ENCODE assay signal across 28 cellular contexts in genomic region chr22:49395617-49396016, GRCh38.
"Had no signal": no experiment of that assay in that cellular context is flagged by ENCODE, and none has a peak within 500 bp of the region (broad histone marks: within the 10 kb centered on the region; RNA-seq: fewer than 3 reads in every experiment).

No MANE protein-coding gene starts in this region.

- H3K36me3 Mint-ChIP-seq: activated naive CD8-positive, alpha-beta T cell had no signal

- H3K27ac ChIP-seq: SJSA1 had no signal

- H3K27me3 Mint-ChIP-seq: activated CD4-positive, alpha-beta T cell treated with anti-CD3 and anti-CD28 coated beads, Interleukin-2, amount 10 ng/mL, durations not matched to agents 24 days and 14 days had no signal

- FAIRE-seq: astrocyte, RCC 7860 had no signal

- DNase-seq: activated B cell treated with CpG ODN at 0.5 μM for 24 hours; activated CD4-positive, alpha-beta T cell treated with anti-CD3 and anti-CD28 coated beads for 1 hour; activated CD4-positive, alpha-beta T cell treated with anti-CD3 and anti-CD28 coated beads, Interleukin-2, amount 10 ng/mL, durations not matched to agents 24 days and 14 days; activated CD4-positive, alpha-beta T cell treated with anti-CD3 and anti-CD28 coated beads, Interleukin-2, amount 50 U/mL, for 48 hours; activated gamma-delta T cell; activated T-cell treated with anti-CD3 and anti-CD28 coated beads for 4 hours; activated T-cell treated with anti-CD3 and anti-CD28 coated beads, Interleukin-2, amount 50 U/mL, for 48 hours; amygdala; Kasumi-1; KBM-7; MV-4-11; NCI-H1092 treated with DMSO at 0.1 percent for 48 hours; NCI-H1417 treated with DMSO at 0.1 percent for 48 hours; NCI-H1694; NCI-H2029; NCI-H345; NCI-H510A; NCI-H526 treated with DMSO at 0.1 percent for 48 hours; SHP77 had no signal

- ATAC-seq: activated T-helper 17 cell treated with anti-CD3 and anti-CD28 coated beads, Interleukin-2, amount 50 U/mL, for 72 hours; SK-N-SH treated with all-trans-retinoic acid at 6 μM for 48 hours had no signal

- H3K27ac Mint-ChIP-seq: activated B cell treated with CpG ODN at 0.5 μM for 24 hours; activated CD4-positive, alpha-beta T cell treated with anti-CD3 and anti-CD28 coated beads, Interleukin-2, amount 10 ng/mL, durations not matched to agents 24 days and 14 days; activated naive CD4-positive, alpha-beta T cell treated with anti-CD3 and anti-CD28 coated beads for 36 hours; activated naive CD8-positive, alpha-beta T cell; activated T-helper 17 cell treated with anti-CD3 and anti-CD28 coated beads, Interleukin-2, amount 50 U/mL, for 72 hours; brain; T-helper 1 cell treated with Interleukin-12 subunit alpha and Interleukin-12 subunit beta and Interleukin-4 antibody, amounts not matched to agents 30 μg/mL and 1 μg/mL, for 36 hours had no signal

- H3K4me3 Mint-ChIP-seq: activated B cell treated with CpG ODN at 0.5 μM for 24 hours; activated CD4-positive, alpha-beta T cell treated with anti-CD3 and anti-CD28 coated beads, Interleukin-2, amount 10 ng/mL, durations not matched to agents 24 days and 14 days; activated naive CD4-positive, alpha-beta T cell treated with anti-CD3 and anti-CD28 coated beads for 36 hours; activated naive CD8-positive, alpha-beta T cell; activated T-helper 17 cell treated with anti-CD3 and anti-CD28 coated beads, Interleukin-2, amount 50 U/mL, for 72 hours; brain; T-helper 1 cell treated with Interleukin-12 subunit alpha and Interleukin-12 subunit beta and Interleukin-4 antibody, amounts not matched to agents 30 μg/mL and 1 μg/mL, for 36 hours had no signal

- H3K27me3 ChIP-seq: SJSA1 had no signal

- H3K4me3 ChIP-seq: SJSA1 had no signal

- H3K4me1 Mint-ChIP-seq: activated B cell treated with CpG ODN at 0.5 μM for 24 hours; activated CD4-positive, alpha-beta T cell treated with anti-CD3 and anti-CD28 coated beads, Interleukin-2, amount 10 ng/mL, durations not matched to agents 24 days and 14 days; activated T-helper 17 cell treated with anti-CD3 and anti-CD28 coated beads, Interleukin-2, amount 50 U/mL, for 72 hours had no signal

- H3K4me1 ChIP-seq: SJSA1 had no signal

- H3K36me3 ChIP-seq: SJSA1 had no signal
